In the genomic region with DNA sequence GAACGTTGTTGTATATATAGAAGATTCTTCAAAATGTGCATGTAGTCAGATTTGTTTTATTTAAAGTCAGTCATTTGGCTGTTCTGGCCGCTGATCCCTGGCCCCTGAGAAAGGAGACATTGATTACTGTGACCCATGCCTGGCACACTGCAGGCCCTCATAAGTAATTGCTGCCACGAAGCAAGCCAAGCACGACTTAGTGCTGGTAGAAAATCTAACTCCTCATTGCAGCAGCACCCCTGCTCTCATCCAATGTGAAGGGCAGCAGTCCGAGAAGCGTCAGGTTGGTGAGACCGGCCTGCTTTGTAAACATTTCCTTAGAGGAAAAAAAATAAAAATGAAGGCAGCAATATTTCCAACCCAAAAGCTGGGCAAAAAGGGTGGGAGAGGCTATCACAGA, we compare ENCODE assay signal across 17 cellular contexts.
"Had no signal": no experiment of that assay in that cellular context is flagged by ENCODE, and none has a peak within 500 bp of the region (broad histone marks: within the 10 kb centered on the region; RNA-seq: fewer than 3 reads in every experiment).

No MANE protein-coding gene starts in this region.

- H3K27ac Mint-ChIP-seq: activated CD4-positive, alpha-beta T cell treated with anti-CD3 and anti-CD28 coated beads, Interleukin-2, amount 10 ng/mL, durations not matched to agents 24 days and 14 days; activated naive CD4-positive, alpha-beta T cell treated with anti-CD3 and anti-CD28 coated beads for 36 hours; activated naive CD8-positive, alpha-beta T cell; T-helper 1 cell treated with Interleukin-12 subunit alpha and Interleukin-12 subunit beta and Interleukin-4 antibody, amounts not matched to agents 30 μg/mL and 1 μg/mL, for 36 hours had no signal

- H3K27me3 Mint-ChIP-seq: brain had no signal

- H3K4me3 Mint-ChIP-seq: activated CD4-positive, alpha-beta T cell treated with anti-CD3 and anti-CD28 coated beads, Interleukin-2, amount 10 ng/mL, durations not matched to agents 24 days and 14 days; activated naive CD4-positive, alpha-beta T cell treated with anti-CD3 and anti-CD28 coated beads for 36 hours; activated naive CD8-positive, alpha-beta T cell; activated T-cell treated with anti-CD3 and anti-CD28 coated beads, Interleukin-2, amount 50 U/mL, for 4 hours; T-helper 1 cell treated with Interleukin-12 subunit alpha and Interleukin-12 subunit beta and Interleukin-4 antibody, amounts not matched to agents 30 μg/mL and 1 μg/mL, for 36 hours had no signal

- H3K36me3 Mint-ChIP-seq: activated naive CD8-positive, alpha-beta T cell; brain had no signal

- DNase-seq: activated CD4-positive, alpha-beta T cell treated with anti-CD3 and anti-CD28 coated beads, Interleukin-2, amount 10 ng/mL, durations not matched to agents 24 days and 14 days; activated CD4-positive, alpha-beta T cell treated with anti-CD3 and anti-CD28 coated beads, Interleukin-2, amount 50 U/mL, for 48 hours; activated CD4-positive, CD25-positive, alpha-beta regulatory T cell treated with anti-CD3 and anti-CD28 coated beads, Interleukin-2, amount 50 U/mL, for 72 hours; activated CD8-positive, alpha-beta memory T cell treated with anti-CD3 and anti-CD28 coated beads for 24 hours; activated effector memory CD4-positive, alpha-beta T cell treated with anti-CD3 and anti-CD28 coated beads, Interleukin-2, amount 50 U/mL, for 16 hours; activated naive CD4-positive, alpha-beta T cell treated with anti-CD3 and anti-CD28 coated beads for 36 hours; activated T-cell treated with anti-CD3 and anti-CD28 coated beads, Interleukin-2, amount 50 U/mL, for 4 hours; NCI-H1092; NCI-H1930; NCI-H2171 treated with DMSO at 0.1 percent for 48 hours; NCI-H526; NCI-H82; PC-9; SHP77 treated with DMSO at 0.1 percent for 48 hours had no signal

- H3K9me3 Mint-ChIP-seq: activated CD4-positive, alpha-beta T cell treated with anti-CD3 and anti-CD28 coated beads, Interleukin-2, amount 10 ng/mL, durations not matched to agents 24 days and 14 days; activated naive CD4-positive, alpha-beta T cell treated with anti-CD3 and anti-CD28 coated beads for 36 hours; activated T-cell treated with anti-CD3 and anti-CD28 coated beads, Interleukin-2, amount 50 U/mL, for 4 hours; T-helper 1 cell treated with Interleukin-12 subunit alpha and Interleukin-12 subunit beta and Interleukin-4 antibody, amounts not matched to agents 30 μg/mL and 1 μg/mL, for 36 hours had no signal

- ATAC-seq: activated T-cell treated with anti-CD3 and anti-CD28 coated beads, Interleukin-2, amount 50 U/mL, for 4 hours had no signal
